10 cellular contexts compared by ENCODE assay signal in genomic region chr1:152111515-152111968, GRCh38. TPM values are rescaled to one million over a fixed set of nuclear protein-coding genes. Genes with fewer than 3 reads are reported as not detected.
DNase-seq lines count a peak whose midpoint lies in the region; ATAC-seq and TF ChIP-seq lines count a peak whose summit lies in the region.
"Had no signal": no experiment of that assay in that cellular context is flagged by ENCODE, and none has a peak within 500 bp of the region (broad histone marks: within the 10 kb centered on the region; RNA-seq: fewer than 3 reads in every experiment).

No MANE protein-coding gene starts in this region.

- TF ChIP-seq CTCF in Calu3 (IDR thresholded peaks at IDR 0.05; ENCODE audit: unreplicated experiment) (no peak), KMS-11 (conservative IDR thresholded peaks at IDR 0.05; ENCODE audit: low read depth, low read length) (no peak)

- no peaks in the 10 kb centered on the region for H3K79me2 ChIP-seq in KMS-11 (ENCODE audit: insufficient read depth, low read depth)

- intact Hi-C loops in Calu3 (cut with micrococcal nuclease; ENCODE audit: unreplicated experiment) (no loop called here), left cardiac atrium (cut with DNase I) (no loop called here)

- no peaks in the 10 kb centered on the region for H3K36me3 Mint-ChIP-seq in Calu3 (ENCODE audit: insufficient read depth, unreplicated experiment)
- no peaks in the 10 kb centered on the region for H3K36me3 Mint-ChIP-seq in activated CD4-positive, alpha-beta memory T cell treated with anti-CD3 and anti-CD28 coated beads, Interleukin-2, amount 10 ng/mL, durations not matched to agents 7 days and 5 days (ENCODE audit: low read depth)

- peak in 1 of 2 donors; percentile 12 for ATAC-seq in left cardiac atrium
- ATAC-seq in HG02610 (IDR thresholded peaks at IDR 0.05; ENCODE audit: unreplicated experiment): no peak

- POLR2A ChIA-PET in activated CD4-positive, alpha-beta memory T cell treated with anti-CD3 and anti-CD28 coated beads, Interleukin-2, amount 10 ng/mL, durations not matched to agents 7 days and 5 days (lab: Charles Lee): interaction anchor here (0.6 to 1.3 kb wide), 2 partner anchors 12 to 73 kb away, joined by 3 to 4 read pairs; no protein-coding TSS in a partner anchor

- H3K4me2 ChIP-seq in KMS-11: peak overlapping the region; percentile 94

- H3K27ac ChIP-seq in KMS-11: peak overlapping the region; percentile 21; the same call in 1 of the 2 replicates
- H3K27ac ChIP-seq: epithelial cell of prostate had no signal

- CTCF ChIA-PET in Calu3 (lab: Charles Lee): interaction anchor here (0.6 to 1.3 kb wide), 6 partner anchors 55 to 1178 kb away, joined by 3 to 12 read pairs (median 4); no protein-coding TSS in a partner anchor
- CTCF ChIA-PET in activated CD4-positive, alpha-beta memory T cell treated with anti-CD3 and anti-CD28 coated beads, Interleukin-2, amount 10 ng/mL, durations not matched to agents 7 days and 5 days (lab: Charles Lee): interaction anchor here (0.6 to 2.8 kb wide), 6 partner anchors 43 to 211 kb away, joined by 3 to 10 read pairs (median 4); no protein-coding TSS in a partner anchor

- no TSS peak for BruUV-seq in Calu3 (replicated peaks; lab: Mats Ljungman, UMichigan)

- peak overlapping the region; percentile 23; the same call in 1 of the 2 replicates for H3K9ac ChIP-seq in KMS-11

- DNase-seq in Calu3 (peak; percentile 37), left cardiac atrium (peak; percentile 23), activated gamma-delta T cell treated with Interleukin-2 at 50 U/mL for 16 hours (no peak), NCI-H2081 treated with DMSO at 0.1 percent for 48 hours (lab: John Stamatoyannopoulos, UW) (no peak)
- peak; percentile 44 for DNase-seq in activated CD4-positive, alpha-beta memory T cell treated with anti-CD3 and anti-CD28 coated beads, Interleukin-2, amount 10 ng/mL, durations not matched to agents 7 days and 5 days
- peak in 2 of 3 donors; percentile 15 to 35 for DNase-seq in stimulated activated CD4-positive, alpha-beta T cell treated with anti-CD3 and anti-CD28 coated beads, Interleukin-12 subunit alpha, Interleukin-12 subunit beta, amount 100 ng/mL, for 48 hours (ENCODE audit: low read depth in 2 of 3, low spot score in 1 of 3)

- H3K4me3 ChIP-seq in KMS-11 (IDR thresholded peaks at IDR 0.05; ENCODE audit: insufficient read depth, low read depth, low read length): peak overlapping the region; percentile 72

- peaks cover 24% of the 10 kb centered on the region for H3K27me3 Mint-ChIP-seq in Calu3 (ENCODE audit: unreplicated experiment)
- H3K27me3 Mint-ChIP-seq in activated CD4-positive, alpha-beta memory T cell treated with anti-CD3 and anti-CD28 coated beads, Interleukin-2, amount 10 ng/mL, durations not matched to agents 7 days and 5 days: peaks cover 8% of the 10 kb centered on the region

- no peaks in the 10 kb centered on the region for H3K9me3 Mint-ChIP-seq in Calu3 (ENCODE audit: low read depth, unreplicated experiment)
- H3K9me3 Mint-ChIP-seq in activated CD4-positive, alpha-beta memory T cell treated with anti-CD3 and anti-CD28 coated beads, Interleukin-2, amount 10 ng/mL, durations not matched to agents 7 days and 5 days: peaks cover 4% of the 10 kb centered on the region

- no peaks in the 10 kb centered on the region for H3K36me3 ChIP-seq in KMS-11 (ENCODE audit: insufficient read depth)

- H3K27ac Mint-ChIP-seq in Calu3 (ENCODE audit: unreplicated experiment): no peak overlapping the region
- no peak overlapping the region for H3K27ac Mint-ChIP-seq in activated CD4-positive, alpha-beta memory T cell treated with anti-CD3 and anti-CD28 coated beads, Interleukin-2, amount 10 ng/mL, durations not matched to agents 7 days and 5 days

- H3K4me3 Mint-ChIP-seq in Calu3 (ENCODE audit: low read depth, unreplicated experiment): no peak overlapping the region
- H3K4me3 Mint-ChIP-seq in activated CD4-positive, alpha-beta memory T cell treated with anti-CD3 and anti-CD28 coated beads, Interleukin-2, amount 10 ng/mL, durations not matched to agents 7 days and 5 days: no peak overlapping the region

- peaks cover 23% of the 10 kb centered on the region for H3K27me3 ChIP-seq in KMS-11 (ENCODE audit: insufficient read depth, low read depth)

- no peaks in the 10 kb centered on the region for H4K20me1 ChIP-seq in KMS-11 (ENCODE audit: insufficient read depth)

- H3K4me1 Mint-ChIP-seq in Calu3 (ENCODE audit: low read depth, unreplicated experiment): peaks cover 13% of the 10 kb centered on the region
- peaks cover 7% of the 10 kb centered on the region for H3K4me1 Mint-ChIP-seq in activated CD4-positive, alpha-beta memory T cell treated with anti-CD3 and anti-CD28 coated beads, Interleukin-2, amount 10 ng/mL, durations not matched to agents 7 days and 5 days

- H2AFZ ChIP-seq in KMS-11 (ENCODE audit: low read depth): peak overlapping the region; percentile 87

- peaks cover 23% of the 10 kb centered on the region for H3K4me1 ChIP-seq in KMS-11 (ENCODE audit: low read depth, poor library complexity, severe bottlenecking)

RNA-seq across cellular contexts. Expression of gene TCHH, which starts 3.7 kb away (rescaled TPM):
- total RNA-seq in Calu3 (2022): 0.07 TPM in 1 of 2 replicates, not detected in the other
- under 1 TPM; 0.05 TPM for total RNA-seq in activated CD4-positive, alpha-beta memory T cell treated with anti-CD3 and anti-CD28 coated beads, Interleukin-2, amount 10 ng/mL, durations not matched to agents 7 days and 5 days
- total RNA-seq in left cardiac atrium: under 1 TPM; 0.03 to 0.08 TPM
- total RNA-seq: HT1080 had no signal

RNA-seq across cellular contexts. Expression of gene TCHHL1, which starts 22.7 kb away (rescaled TPM):
- total RNA-seq in Calu3 (2022) (not detected in 2 replicates), left cardiac atrium (not detected)
- total RNA-seq in activated CD4-positive, alpha-beta memory T cell treated with anti-CD3 and anti-CD28 coated beads, Interleukin-2, amount 10 ng/mL, durations not matched to agents 7 days and 5 days: not detected
- total RNA-seq: HT1080 had no signal

RNA-seq across cellular contexts. Expression of gene RPTN, which starts 47.5 kb away (rescaled TPM):
- total RNA-seq in Calu3 (2022) (not detected in 2 replicates), left cardiac atrium (not detected)
- not detected for total RNA-seq in activated CD4-positive, alpha-beta memory T cell treated with anti-CD3 and anti-CD28 coated beads, Interleukin-2, amount 10 ng/mL, durations not matched to agents 7 days and 5 days
- total RNA-seq: HT1080 had no signal

Comparison
In these comparisons a context has a peak if more than half of its experiments do, and no peak if none do; other contexts are left out.
1. DNase-seq: peak in Calu3 (single experiment), activated CD4-positive, alpha-beta memory T cell treated with anti-CD3 and anti-CD28 coated beads, Interleukin-2, amount 10 ng/mL, durations not matched to agents 7 days and 5 days (single experiment), left cardiac atrium (single experiment) and stimulated activated CD4-positive, alpha-beta T cell treated with anti-CD3 and anti-CD28 coated beads, Interleukin-12 subunit alpha, Interleukin-12 subunit beta, amount 100 ng/mL, for 48 hours (2 of 3); none in activated gamma-delta T cell treated with Interleukin-2 at 50 U/mL for 16 hours (single experiment) and NCI-H2081 treated with DMSO at 0.1 percent for 48 hours (single experiment).